In genomic region chr2:96897491-96898134, GRCh38 we compare ENCODE assay signal across 1 cellular context.
TF ChIP-seq lines count a peak whose summit lies in the region.

No MANE protein-coding gene starts in this region.

TF ChIP-seq in GM23338, 12 proteins besides CTCF, POLR2A, EP300 and RAD21:
- TF ChIP-seq REST (IDR thresholded peaks at IDR 0.05; ENCODE audit: unreplicated experiment), result no peak
- no peak for TF ChIP-seq EZH2phosphoT487 (IDR thresholded peaks at IDR 0.05; ENCODE audit: unreplicated experiment)
TF ChIP-seq in GM23338: peak in this region for 0.
